Comparison of ENCODE assay signal across 9 cellular contexts in the genomic region with DNA sequence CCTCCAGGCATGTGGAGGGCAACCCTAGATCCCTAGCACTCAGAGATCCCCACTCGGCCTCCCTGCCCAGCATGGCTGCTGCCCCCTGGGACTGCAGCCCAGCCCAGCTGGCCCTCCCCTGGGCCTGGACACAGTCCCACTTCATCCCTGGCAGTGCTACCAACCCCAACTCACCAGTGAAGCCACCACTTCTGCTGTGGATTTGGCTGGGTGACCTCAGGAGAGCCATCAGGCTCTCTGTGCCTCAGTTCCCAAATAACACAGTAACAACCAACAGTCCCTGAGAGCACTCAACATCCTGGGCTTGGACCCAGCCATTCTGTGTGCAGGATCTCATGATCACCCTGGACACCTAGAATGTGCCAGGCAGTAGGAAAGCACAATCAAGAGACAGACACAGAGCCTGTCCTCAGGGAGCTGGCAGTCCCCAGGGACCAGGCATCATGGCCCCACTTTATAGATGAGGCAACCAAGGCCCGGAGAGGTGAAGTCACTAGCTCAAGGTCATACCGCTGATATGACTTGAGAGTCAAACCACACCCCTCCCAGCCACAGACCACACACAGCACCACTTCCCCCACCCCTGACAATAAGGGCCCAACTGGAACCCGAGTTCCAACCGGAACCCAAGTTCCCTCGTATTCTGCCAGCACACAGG. TPM values are rescaled to one million over a fixed set of nuclear protein-coding genes. Genes with fewer than 3 reads are reported as not detected.
A peak's percentile ranks its signal among the peaks of the same experiment; 100 is the strongest.
DNase-seq lines count a peak whose midpoint lies in the region; ATAC-seq and TF ChIP-seq lines count a peak whose summit lies in the region.
"Had no signal": no experiment of that assay in that cellular context is flagged by ENCODE, and none has a peak within 500 bp of the region (broad histone marks: within the 10 kb centered on the region; RNA-seq: fewer than 3 reads in every experiment).

No MANE protein-coding gene starts in this region.

- peaks cover 2% of the 10 kb centered on the region for H3K36me3 Mint-ChIP-seq in activated CD4-positive, alpha-beta T cell treated with anti-CD3 and anti-CD28 coated beads, Interleukin-2, amount 10 ng/mL, durations not matched to agents 24 days and 14 days (ENCODE audit: low read depth)

- H3K27me3 ChIP-seq in BLaER1 (no peaks in the 10 kb centered on the region), GM23248 (replicated peaks; ENCODE audit: insufficient read depth) (no peaks in the 10 kb centered on the region), mesendoderm (ENCODE audit: insufficient read depth, low read length, poor library complexity) (no peaks in the 10 kb centered on the region)
- H3K27me3 ChIP-seq: upper lobe of left lung had no signal

- no peak overlapping the region for H2AK5ac ChIP-seq in mesendoderm (ENCODE audit: low read length)

- no peak overlapping the region for H3K18ac ChIP-seq in mesendoderm (ENCODE audit: low read length)

- WGBS in GM23248 (ENCODE audit: low coverage in 1 of 2, low lambda C conversion rate in 2 of 2, missing lambda C conversion rate in 2 of 2), 2 experiments = 78 to 82% methylated on average over 6 of the region's 6 CpGs
- no CpG with 5 or more reads among the region's 6 CpGs for WGBS in mesendoderm (ENCODE audit: extremely low coverage, insufficient coverage, low lambda C conversion rate)

- H3K9me3 Mint-ChIP-seq in activated CD4-positive, alpha-beta T cell treated with anti-CD3 and anti-CD28 coated beads, Interleukin-2, amount 10 ng/mL, durations not matched to agents 24 days and 14 days = peaks cover 4% of the 10 kb centered on the region

- H3K4me1 ChIP-seq in BLaER1 (peaks cover 29% of the 10 kb centered on the region), GM23248 (ENCODE audit: insufficient read depth) (no peaks in the 10 kb centered on the region), mesendoderm (ENCODE audit: control insufficient read depth, low read depth, low read length) (no peaks in the 10 kb centered on the region)

- H3K4me1 Mint-ChIP-seq in activated CD4-positive, alpha-beta T cell treated with anti-CD3 and anti-CD28 coated beads, Interleukin-2, amount 10 ng/mL, durations not matched to agents 24 days and 14 days = peaks cover 5% of the 10 kb centered on the region

- H3K9ac ChIP-seq in BLaER1 (no peak overlapping the region; the same call in 1 of the 2 replicates), GM23248 (no peak overlapping the region), mesendoderm (ENCODE audit: low read length) (no peak overlapping the region)

- H3K23ac ChIP-seq in mesendoderm (ENCODE audit: low read length) = no peak overlapping the region

- H3K79me2 ChIP-seq in GM23248 (ENCODE audit: insufficient read depth) = peaks cover 2% of the 10 kb centered on the region
- H3K79me2 ChIP-seq in mesendoderm (ENCODE audit: control insufficient read depth, insufficient read depth, low read length) = peaks cover 2% of the 10 kb centered on the region

- no peaks in the 10 kb centered on the region for H3K9me2 ChIP-seq in GM23248 (ENCODE audit: insufficient read depth)

- H2AFZ ChIP-seq in GM23248 = peak overlapping the region; percentile 49; the same call in 1 of the 2 replicates

- peak overlapping the region; percentile 76 for H3K56ac ChIP-seq in mesendoderm (ENCODE audit: low read length)

- in situ Hi-C loops in GM23248 (cut with MboI) = loop anchor here (5.0 to 25.0 kb wide), 2 partner anchors 117 to 292 kb away; no protein-coding TSS in a partner anchor

- H4K20me1 ChIP-seq in BLaER1 (no peaks in the 10 kb centered on the region), GM23248 (ENCODE audit: insufficient read depth) (no peaks in the 10 kb centered on the region)

- intact Hi-C loops in posterior vena cava (cut with DNase I) = loop anchor here in 1 of 2 donors (5.0 kb wide), 1 partner anchor 107 kb away; no protein-coding TSS in a partner anchor
- intact Hi-C loops in activated CD4-positive, alpha-beta T cell treated with anti-CD3 and anti-CD28 coated beads, Interleukin-2, amount 10 ng/mL, durations not matched to agents 24 days and 14 days (cut with micrococcal nuclease) = loop anchor here (1.0 to 10.0 kb wide), 4 partner anchors 116 to 1475 kb away; a partner anchor contains a TSS

- no peak overlapping the region for H3K4me3 Mint-ChIP-seq in activated CD4-positive, alpha-beta T cell treated with anti-CD3 and anti-CD28 coated beads, Interleukin-2, amount 10 ng/mL, durations not matched to agents 24 days and 14 days

- peak; percentile 40 for ATAC-seq in SK-N-SH treated with all-trans-retinoic acid at 6 μM for 48 hours

- no peak overlapping the region for H4K8ac ChIP-seq in mesendoderm (ENCODE audit: low read depth, low read length)

- H2BK15ac ChIP-seq in mesendoderm (replicated peaks; ENCODE audit: low read depth) = no peak overlapping the region

- H3K4me3 ChIP-seq in BLaER1 (no peak overlapping the region), GM23248 (no peak overlapping the region), mesendoderm (ENCODE audit: low read length) (no peak overlapping the region)
- H3K4me3 ChIP-seq: upper lobe of left lung had no signal

- H4K5ac ChIP-seq in mesendoderm (ENCODE audit: low read length) = peak overlapping the region; percentile 1

- H3K27me3 Mint-ChIP-seq in activated CD4-positive, alpha-beta T cell treated with anti-CD3 and anti-CD28 coated beads, Interleukin-2, amount 10 ng/mL, durations not matched to agents 24 days and 14 days = peaks cover 9% of the 10 kb centered on the region

- DNase-seq in GM23248 (no peak), mesendoderm (no peak), posterior vena cava (ENCODE audit: low spot score) (no peak), NAMALWA (ENCODE audit: low spot score) (no peak), mucosa of gallbladder (ENCODE audit: low spot score) (no peak)
- DNase-seq in activated CD4-positive, alpha-beta T cell treated with anti-CD3 and anti-CD28 coated beads, Interleukin-2, amount 10 ng/mL, durations not matched to agents 24 days and 14 days = no peak

- no peak overlapping the region for H2BK120ac ChIP-seq in mesendoderm (ENCODE audit: low read depth, low read length)

- no peaks in the 10 kb centered on the region for H3K36me3 ChIP-seq in BLaER1
- no peaks in the 10 kb centered on the region for H3K36me3 ChIP-seq in GM23248 (ENCODE audit: low read depth)
- H3K36me3 ChIP-seq in mesendoderm (ENCODE audit: control insufficient read depth, insufficient read depth, low read length) = no peaks in the 10 kb centered on the region
- H3K36me3 ChIP-seq: upper lobe of left lung had no signal

- peak overlapping the region; percentile 43 for H3K4me2 ChIP-seq in BLaER1
- no peak overlapping the region for H3K4me2 ChIP-seq in GM23248 (ENCODE audit: unreplicated experiment)
- H3K4me2 ChIP-seq in mesendoderm (ENCODE audit: low read length) = no peak overlapping the region

- H3K79me1 ChIP-seq in mesendoderm (ENCODE audit: low read length) = no peaks in the 10 kb centered on the region

- H3K27ac ChIP-seq in BLaER1 (peak overlapping the region; percentile 31; the same call in 1 of the 2 replicates), GM23248 (no peak overlapping the region), mesendoderm (ENCODE audit: low read depth, low read length) (no peak overlapping the region)
- H3K27ac ChIP-seq: upper lobe of left lung had no signal

- H2BK5ac ChIP-seq in mesendoderm (ENCODE audit: low read length) = no peak overlapping the region

- no peak overlapping the region for H3K27ac Mint-ChIP-seq in activated CD4-positive, alpha-beta T cell treated with anti-CD3 and anti-CD28 coated beads, Interleukin-2, amount 10 ng/mL, durations not matched to agents 24 days and 14 days

- H3F3A ChIP-seq in GM23248 (ENCODE audit: insufficient read depth) = no peaks in the 10 kb centered on the region

- no peaks in the 10 kb centered on the region; the same call in 1 of the 2 replicates for H3K9me3 ChIP-seq in BLaER1
- H3K9me3 ChIP-seq in GM23248 (ENCODE audit: low read depth) = no peaks in the 10 kb centered on the region
- H3K9me3 ChIP-seq: upper lobe of left lung had no signal

- H3K4ac ChIP-seq in mesendoderm (ENCODE audit: low read depth, low read length) = no peak overlapping the region

TF ChIP-seq in SK-N-SH treated with all-trans-retinoic acid at 6 μM for 48 hours, 23 proteins besides CTCF, POLR2A, EP300 and RAD21:
- TF ChIP-seq ISL1 (CRISPR knock-in tag; IDR thresholded peaks at IDR 0.05) (no peak), GLIS3 (CRISPR knock-in tag; IDR thresholded peaks at IDR 0.05) (no peak), SNAI2 (CRISPR knock-in tag; IDR thresholded peaks at IDR 0.05) (no peak), BACH2 (CRISPR knock-in tag; IDR thresholded peaks at IDR 0.05; ENCODE audit: borderline replicate concordance) (no peak), PPARA (CRISPR knock-in tag; IDR thresholded peaks at IDR 0.05; ENCODE audit: borderline replicate concordance) (no peak), ZNF8 (CRISPR knock-in tag; IDR thresholded peaks at IDR 0.05) (no peak)

RNA-seq across cellular contexts. Expression of a gene that starts 4.7 kb away (rescaled TPM):
- total RNA-seq in GM23248 (2014; rRNA removed; shearing (Covaris generic)) = 182 and 202 TPM in 2 replicates
- 245 and 249 TPM in 2 replicates for polyA plus RNA-seq in GM23248 (2016; fragmentation: Nextera tagmentation; extraction: Ambion mirVana)
- polyA plus RNA-seq in mesendoderm (2013, experiment 1 of 2) = 270 TPM
- 271 TPM for polyA plus RNA-seq in mesendoderm (2013, experiment 2 of 2)
- 10 to 100 TPM; 79.1 to 89.1 TPM for total RNA-seq in posterior vena cava
- 223 and 225 TPM in 2 replicates for total RNA-seq in activated CD4-positive, alpha-beta T cell treated with anti-CD3 and anti-CD28 coated beads, Interleukin-2, amount 10 ng/mL, durations not matched to agents 24 days and 14 days
- 86.1 TPM for total RNA-seq in mucosa of gallbladder

RNA-seq across cellular contexts. Expression of a gene that starts 30.3 kb away (rescaled TPM):
- total RNA-seq in GM23248 (2014; rRNA removed; shearing (Covaris generic)) = not detected in 2 replicates
- polyA plus RNA-seq in GM23248 (2016; fragmentation: Nextera tagmentation; extraction: Ambion mirVana) = not detected in 2 replicates
- 0.10 TPM for polyA plus RNA-seq in mesendoderm (2013, experiment 1 of 2)
- polyA plus RNA-seq in mesendoderm (2013, experiment 2 of 2) = 0.32 TPM
- total RNA-seq in posterior vena cava (not detected), mucosa of gallbladder (not detected)
- not detected in 2 replicates for total RNA-seq in activated CD4-positive, alpha-beta T cell treated with anti-CD3 and anti-CD28 coated beads, Interleukin-2, amount 10 ng/mL, durations not matched to agents 24 days and 14 days
- total RNA-seq: upper lobe of left lung had no signal
